1 cellular context compared by ENCODE assay signal in the genomic region with DNA sequence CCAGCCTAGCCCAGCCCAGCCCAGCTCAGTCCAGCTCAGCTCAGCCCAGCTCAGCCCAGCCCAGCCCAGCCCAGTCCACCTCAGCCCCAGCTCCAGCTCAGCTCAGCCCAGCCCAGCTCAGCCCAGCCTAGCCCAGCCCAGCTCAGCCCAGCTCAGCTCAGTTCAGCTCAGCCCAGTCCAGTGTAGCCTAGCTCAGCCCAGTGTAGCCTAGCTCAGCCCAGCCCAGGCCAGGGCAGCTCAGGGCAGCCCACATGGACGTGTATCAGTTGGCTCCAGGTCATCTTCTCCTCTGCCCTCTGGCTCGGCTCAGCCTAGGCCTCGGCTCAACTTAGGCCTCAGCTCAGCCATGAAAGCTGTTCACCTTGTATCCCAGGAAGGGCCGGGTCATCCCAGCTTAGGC.
A peak's percentile ranks its signal among the peaks of the same experiment; 100 is the strongest.
TF ChIP-seq lines count a peak whose summit lies in the region.

No MANE protein-coding gene starts in this region.

TF ChIP-seq in HEK293, 187 proteins besides CTCF, POLR2A, EP300 and RAD21 (continued from another document):
- no peak for TF ChIP-seq ZNF341 (tag by site-specific recombination; IDR thresholded peaks at IDR 0.05; ENCODE audit: low read depth)
- TF ChIP-seq, protein P1, sequence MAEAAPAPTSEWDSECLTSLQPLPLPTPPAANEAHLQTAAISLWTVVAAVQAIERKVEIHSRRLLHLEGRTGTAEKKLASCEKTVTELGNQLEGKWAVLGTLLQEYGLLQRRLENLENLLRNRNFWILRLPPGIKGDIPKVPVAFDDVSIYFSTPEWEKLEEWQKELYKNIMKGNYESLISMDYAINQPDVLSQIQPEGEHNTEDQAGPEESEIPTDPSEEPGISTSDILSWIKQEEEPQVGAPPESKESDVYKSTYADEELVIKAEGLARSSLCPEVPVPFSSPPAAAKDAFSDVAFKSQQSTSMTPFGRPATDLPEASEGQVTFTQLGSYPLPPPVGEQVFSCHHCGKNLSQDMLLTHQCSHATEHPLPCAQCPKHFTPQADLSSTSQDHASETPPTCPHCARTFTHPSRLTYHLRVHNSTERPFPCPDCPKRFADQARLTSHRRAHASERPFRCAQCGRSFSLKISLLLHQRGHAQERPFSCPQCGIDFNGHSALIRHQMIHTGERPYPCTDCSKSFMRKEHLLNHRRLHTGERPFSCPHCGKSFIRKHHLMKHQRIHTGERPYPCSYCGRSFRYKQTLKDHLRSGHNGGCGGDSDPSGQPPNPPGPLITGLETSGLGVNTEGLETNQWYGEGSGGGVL (tag by site-specific recombination; IDR thresholded peaks at IDR 0.05), result no peak
- no peak for TF ChIP-seq ZBTB20 (tag by site-specific recombination; IDR thresholded peaks at IDR 0.05)
- TF ChIP-seq ZBTB8A (tag by site-specific recombination; IDR thresholded peaks at IDR 0.05), result peak; percentile 40; the same call in 1 of the 2 replicates
- TF ChIP-seq ZNF473 (tag by site-specific recombination; IDR thresholded peaks at IDR 0.05), result no peak
- no peak for TF ChIP-seq ZNF561 (tag by site-specific recombination; IDR thresholded peaks at IDR 0.05; ENCODE audit: borderline replicate concordance)
- TF ChIP-seq KLF7 (tag by site-specific recombination; IDR thresholded peaks at IDR 0.05; ENCODE audit: borderline replicate concordance), result no peak
- TF ChIP-seq ZNF701 (tag by site-specific recombination; IDR thresholded peaks at IDR 0.05), result no peak
- no peak for TF ChIP-seq ZNF138 (tag by site-specific recombination; IDR thresholded peaks at IDR 0.05; ENCODE audit: borderline replicate concordance)
- TF ChIP-seq ZNF354C (tag by site-specific recombination; IDR thresholded peaks at IDR 0.05; ENCODE audit: borderline replicate concordance, low read depth), result no peak
- TF ChIP-seq ZNF423 (tag by site-specific recombination; IDR thresholded peaks at IDR 0.05), result no peak
- TF ChIP-seq ZNF529 (tag by site-specific recombination; IDR thresholded peaks at IDR 0.05; ENCODE audit: insufficient replicate concordance), result no peak
- no peak for TF ChIP-seq ZNF549 (tag by site-specific recombination; IDR thresholded peaks at IDR 0.05)
- no peak for TF ChIP-seq ZNF202 (tag by site-specific recombination; IDR thresholded peaks at IDR 0.05; ENCODE audit: borderline replicate concordance)
